15 cellular contexts compared by ENCODE assay signal in the genomic region with DNA sequence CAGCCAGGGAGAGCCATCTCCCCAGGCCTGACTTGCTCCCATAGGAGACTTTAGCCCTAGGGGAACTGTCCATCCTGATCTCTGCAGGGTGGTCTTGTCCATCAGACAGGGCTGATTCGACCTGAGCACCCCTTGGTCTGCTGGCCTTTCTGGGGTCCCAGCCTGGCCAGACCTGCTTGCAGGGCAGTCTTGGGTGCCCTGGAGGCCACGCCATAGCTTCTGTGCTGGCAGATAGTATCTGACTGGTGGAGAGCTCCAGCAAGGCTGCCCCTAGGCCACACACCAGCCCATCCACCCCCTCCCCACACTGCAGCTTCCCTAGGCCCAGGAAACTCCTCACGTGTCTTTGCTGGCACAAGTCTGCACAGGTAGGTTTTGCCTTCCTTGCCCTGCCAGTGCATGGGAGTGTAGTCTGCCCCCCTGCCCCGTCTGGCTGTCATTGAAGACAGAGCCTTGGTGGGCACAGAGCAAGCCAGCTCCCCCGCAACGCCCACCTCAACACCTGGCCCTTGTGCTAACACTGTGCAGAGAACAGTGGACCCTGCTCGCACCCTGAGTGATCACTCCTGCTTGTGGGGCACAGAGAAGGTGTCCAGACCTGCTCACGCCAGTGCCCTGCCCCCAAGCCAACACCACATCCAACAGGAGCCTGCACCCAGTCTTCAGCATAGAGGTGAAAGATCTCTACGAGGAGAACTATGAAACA. TPM values are rescaled to one million over a fixed set of nuclear protein-coding genes. Genes with fewer than 3 reads are reported as not detected.
DNase-seq lines count a peak whose midpoint lies in the region; ATAC-seq, FAIRE-seq and TF ChIP-seq lines count a peak whose summit lies in the region.
"Had no signal": no experiment of that assay in that cellular context is flagged by ENCODE, and none has a peak within 500 bp of the region (broad histone marks: within the 10 kb centered on the region; RNA-seq: fewer than 3 reads in every experiment).

No MANE protein-coding gene starts in this region.

- H3K4me3 ChIP-seq in H1 (ENCODE audit: extremely low read depth in 1 of 4, insufficient read depth in 2 of 4, low read depth in 3 of 4, low read length in 4 of 4), result no peak overlapping the region
- no peak overlapping the region for H3K4me3 ChIP-seq in HepG2 (replicated peaks in 1 of 3; ENCODE audit: insufficient read depth in 1 of 3, low read depth in 2 of 3, low read length in 3 of 3)

- intact Hi-C loops in HepG2 (cut with micrococcal nuclease; ENCODE audit: unreplicated experiment), result loop anchor here (5.0 kb wide), 1 partner anchor 358 kb away; no protein-coding TSS in a partner anchor

- no CpG with 5 or more reads among the region's 9 CpGs for WGBS in H9 (ENCODE audit: extremely low coverage, insufficient read length, low lambda C conversion rate)
- 87% methylated on average over 9 of the region's 9 CpGs; no CpG with 5 or more reads in 1 of the 2 experiments for WGBS in H1 (ENCODE audit: extremely low coverage in 1 of 2, insufficient coverage in 1 of 2, insufficient read length in 1 of 2, insufficient replicate concordance in 2 of 2, low coverage in 1 of 2, low lambda C conversion rate in 2 of 2, missing lambda C conversion rate in 1 of 2), 2 experiments
- WGBS in HepG2 (ENCODE audit: low lambda C conversion rate), result 5% methylated on average over 5 of the region's 9 CpGs

- H3K14ac ChIP-seq in H9 (ENCODE audit: insufficient read depth, low read length), result no peak overlapping the region
- H3K14ac ChIP-seq in H1 (ENCODE audit: insufficient read length), result no peak overlapping the region

- H3K27me3 ChIP-seq in H9 (ENCODE audit: insufficient read depth, low read length) (no peaks in the 10 kb centered on the region), H1 (replicated peaks in 1 of 4; ENCODE audit: control insufficient read depth in 3 of 4, extremely low read depth in 1 of 4, insufficient read depth in 3 of 4, low read length in 3 of 4) (no peaks in the 10 kb centered on the region), HepG2 (ENCODE audit: control insufficient read depth in 1 of 2, insufficient read depth in 2 of 2, low read length in 2 of 2) (no peaks in the 10 kb centered on the region)

- no peak overlapping the region for H3T11ph ChIP-seq in H9 (ENCODE audit: low read length)

- H3K79me1 ChIP-seq in H9 (ENCODE audit: insufficient read depth, low read depth, low read length, poor library complexity, severe bottlenecking) (no peaks in the 10 kb centered on the region), H1 (ENCODE audit: low read depth, low read length) (no peaks in the 10 kb centered on the region)

- H3K36me3 ChIP-seq in H1 (ENCODE audit: control insufficient read depth in 2 of 4, insufficient read depth in 4 of 4, low read length in 3 of 4) (peaks cover 5 to 53% (median 37%) of the 10 kb centered on the region in 4 experiments), HepG2 (replicated peaks in 1 of 2; ENCODE audit: control insufficient read depth in 1 of 2, insufficient read depth in 2 of 2, low read length in 2 of 2) (no peaks in the 10 kb centered on the region)

- H2BK12ac ChIP-seq in H9 (ENCODE audit: insufficient read length, low read depth, low read length), result no peak overlapping the region
- H2BK12ac ChIP-seq in H1 (ENCODE audit: low read depth, low read length), result no peak overlapping the region

- CTCF ChIA-PET in H1 (lab: Charles Lee; ENCODE audit: partially characterized antibody), result interaction anchor here (0.7 to 5.8 kb wide), 10 partner anchors 9 to 382 kb away, joined by 3 to 72 read pairs (median 6); no protein-coding TSS in a partner anchor
- CTCF ChIA-PET in HepG2 (lab: Yijun Ruan, JAX; ENCODE audit: low intra/inter-chr PET ratio, low total read pairs), result no interaction called here

- peaks cover 16 to 48% of the 10 kb centered on the region in 2 experiments; a peak in 4 of 5 replicates for H3K9me3 Mint-ChIP-seq in H9
- H3K9me3 Mint-ChIP-seq in stimulated activated effector memory CD8-positive, alpha-beta T cell treated with anti-CD3 and anti-CD28 coated beads, Interleukin-12 subunit alpha, Interleukin-12 subunit beta, amount 100 ng/mL, for 72 hours, result peaks cover 2% of the 10 kb centered on the region

- H3K27ac ChIP-seq in H9 (ENCODE audit: insufficient read length, low read depth, low read length) (no peak overlapping the region), H1 (ENCODE audit: low read depth, low read length) (no peak overlapping the region), HepG2 (ENCODE audit: extremely low read length, insufficient read depth, low read length) (no peak overlapping the region)

- TF ChIP-seq POLR2A in H1 (IDR thresholded peaks at IDR 0.05; ENCODE audit: control extremely low read depth in 1 of 2, low read depth in 2 of 2, low read length in 2 of 2), result peak; percentile 55 to 98
- TF ChIP-seq POLR2A in HepG2 (IDR thresholded peaks at IDR 0.05; ENCODE audit: insufficient read depth in 1 of 2, low read depth in 2 of 2, low read length in 2 of 2), result no peak

- H2AFZ ChIP-seq in H9 (ENCODE audit: low read length) (no peak overlapping the region), H1 (ENCODE audit: low read length) (no peak overlapping the region), HepG2 (ENCODE audit: low read length) (no peak overlapping the region)

- H3K23me2 ChIP-seq in H9 (ENCODE audit: insufficient read length, low read depth, low read length, poor library complexity, severe bottlenecking) (no peaks in the 10 kb centered on the region), H1 (ENCODE audit: low read depth, low read length) (no peaks in the 10 kb centered on the region)

- POLR2A ChIA-PET in H1 (lab: Charles Lee; ENCODE audit: partially characterized antibody), result interaction anchor here (0.8 to 3.3 kb wide), 12 partner anchors 9 to 239 kb away, joined by 3 to 14 read pairs (median 3); partner anchors contain the start of gene CCN2
- POLR2A ChIA-PET in HepG2 (lab: Yijun Ruan, JAX), result no interaction called here

- no peak overlapping the region for H3K27ac Mint-ChIP-seq in H9
- H3K27ac Mint-ChIP-seq in stimulated activated effector memory CD8-positive, alpha-beta T cell treated with anti-CD3 and anti-CD28 coated beads, Interleukin-12 subunit alpha, Interleukin-12 subunit beta, amount 100 ng/mL, for 72 hours, result no peak overlapping the region
- H3K27ac Mint-ChIP-seq: B cell; CD14-positive monocyte; CD8-positive, alpha-beta T cell had no signal

- FAIRE-seq in H1 (lab: Jason Lieb, UNC), result no peak
- FAIRE-seq in HepG2 (lab: Jason Lieb, UNC), result no peak
- FAIRE-seq: A204.1 had no signal

- H4K5ac ChIP-seq in H9 (ENCODE audit: insufficient read length, low read depth, low read length), result no peak overlapping the region
- no peak overlapping the region for H4K5ac ChIP-seq in H1 (ENCODE audit: insufficient read length, low read depth, low read length)

- H3K4me1 Mint-ChIP-seq in H9, result peaks cover 0 to 5% of the 10 kb centered on the region in 2 experiments; a peak in 1 of 4 replicates
- peaks cover 14% of the 10 kb centered on the region for H3K4me1 Mint-ChIP-seq in stimulated activated effector memory CD8-positive, alpha-beta T cell treated with anti-CD3 and anti-CD28 coated beads, Interleukin-12 subunit alpha, Interleukin-12 subunit beta, amount 100 ng/mL, for 72 hours

- peaks cover 42 to 69% (median 62%) of the 10 kb centered on the region in 3 experiments for H3K36me3 Mint-ChIP-seq in H9 (ENCODE audit: insufficient read depth in 1 of 3, low read depth in 3 of 3)
- H3K36me3 Mint-ChIP-seq in stimulated activated effector memory CD8-positive, alpha-beta T cell treated with anti-CD3 and anti-CD28 coated beads, Interleukin-12 subunit alpha, Interleukin-12 subunit beta, amount 100 ng/mL, for 72 hours, result no peaks in the 10 kb centered on the region
- H3K36me3 Mint-ChIP-seq: CD14-positive monocyte; CD8-positive, alpha-beta T cell had no signal

- no peak overlapping the region for H3K18ac ChIP-seq in H9 (ENCODE audit: insufficient read length, low read depth, low read length)
- H3K18ac ChIP-seq in H1 (ENCODE audit: extremely low read depth, low read length), result no peak overlapping the region

- H4K8ac ChIP-seq in H9 (replicated peaks; ENCODE audit: insufficient read length, low read depth, low read length) (no peak overlapping the region), H1 (ENCODE audit: extremely low read depth, insufficient read depth, low read length) (no peak overlapping the region; the same call in 1 of the 2 replicates)

- TF ChIP-seq RAD21 in H1 (IDR thresholded peaks at IDR 0.05 in 1 of 2, conservative IDR thresholded peaks at IDR 0.05 in 1 of 2; ENCODE audit: low read depth in 2 of 2, low read length in 2 of 2) (no peak), HepG2 (CRISPR knock-in tag; IDR thresholded peaks at IDR 0.05) (no peak)

- no peak overlapping the region for H4K91ac ChIP-seq in H9 (ENCODE audit: insufficient read length, low read depth, low read length)
- no peak overlapping the region for H4K91ac ChIP-seq in H1 (replicated peaks; ENCODE audit: insufficient read length, low read length)

- no peak overlapping the region for H3K23ac ChIP-seq in H9 (ENCODE audit: insufficient read length, low read depth, low read length)
- H3K23ac ChIP-seq in H1 (ENCODE audit: insufficient read length), result no peak overlapping the region

- H3K4me2 ChIP-seq in H9 (ENCODE audit: insufficient read depth, insufficient read length, low read length), result no peak overlapping the region
- H3K4me2 ChIP-seq in H1 (ENCODE audit: insufficient read depth in 1 of 2, low read depth in 2 of 2, low read length in 2 of 2), result no peak overlapping the region
- H3K4me2 ChIP-seq in HepG2 (ENCODE audit: low read depth, low read length), result no peak overlapping the region

- H2AK5ac ChIP-seq in H9 (ENCODE audit: insufficient read length, low read length), result no peak overlapping the region
- H2AK5ac ChIP-seq in H1 (ENCODE audit: low read depth, low read length), result no peak overlapping the region

- H2BK15ac ChIP-seq in H9 (ENCODE audit: low read depth, low read length) (no peak overlapping the region), H1 (ENCODE audit: low read length) (no peak overlapping the region)

- H3K27me3 Mint-ChIP-seq in H9 (ENCODE audit: low read depth), result peaks cover 1% of the 10 kb centered on the region; the same call in 1 of the 2 replicates

- H2BK120ac ChIP-seq in H9 (ENCODE audit: low read depth, low read length, poor library complexity, severe bottlenecking) (no peak overlapping the region), H1 (replicated peaks; ENCODE audit: low read depth, low read length) (no peak overlapping the region)

- TF ChIP-seq EP300 in H1 (IDR thresholded peaks at IDR 0.05; ENCODE audit: borderline replicate concordance in 1 of 2, low read depth in 2 of 2, low read length in 2 of 2) (no peak), HepG2 (IDR thresholded peaks at IDR 0.05; ENCODE audit: low read depth in 2 of 2, low read length in 2 of 2) (no peak), HepG2 (CRISPR knock-in tag; IDR thresholded peaks at IDR 0.05; ENCODE audit: borderline replicate concordance) (no peak)

- H3K9ac ChIP-seq in H9 (ENCODE audit: extremely low read depth, insufficient read length, low read length), result no peak overlapping the region
- no peak overlapping the region for H3K9ac ChIP-seq in H1 (replicated peaks in 1 of 4; ENCODE audit: extremely low read depth in 1 of 4, low read depth in 3 of 4, low read length in 3 of 4)
- no peak overlapping the region for H3K9ac ChIP-seq in HepG2 (ENCODE audit: insufficient read depth, low read depth, low read length)

- H3K4ac ChIP-seq in H9 (ENCODE audit: low read depth, low read length), result no peak overlapping the region
- H3K4ac ChIP-seq in H1 (replicated peaks; ENCODE audit: insufficient read length, low read depth, low read length), result no peak overlapping the region

- H3K56ac ChIP-seq in H9 (ENCODE audit: insufficient read length, low read depth, low read length) (no peak overlapping the region), H1 (replicated peaks; ENCODE audit: insufficient read length, low read depth, low read length) (no peak overlapping the region)

- H3K4me3 Mint-ChIP-seq in H9, result peak overlapping the region in 1 of 2 experiments; percentile 10; a peak in 1 of 5 replicates
- no peak overlapping the region for H3K4me3 Mint-ChIP-seq in stimulated activated effector memory CD8-positive, alpha-beta T cell treated with anti-CD3 and anti-CD28 coated beads, Interleukin-12 subunit alpha, Interleukin-12 subunit beta, amount 100 ng/mL, for 72 hours
- H3K4me3 Mint-ChIP-seq: B cell; CD8-positive, alpha-beta T cell had no signal

- H3K79me2 ChIP-seq in H9 (ENCODE audit: insufficient read depth, low read length) (no peaks in the 10 kb centered on the region), H1 (ENCODE audit: control insufficient read depth in 1 of 2, insufficient read depth in 2 of 2, low read length in 2 of 2) (0 out of 4 replicates have a peak, but pooled peaks cover 0 to under 1% of the 10 kb centered on the region in 2 experiments), HepG2 (ENCODE audit: insufficient read depth, low read length) (no peaks in the 10 kb centered on the region)

- peaks cover 15% of the 10 kb centered on the region for H3K9me3 ChIP-seq in H9 (ENCODE audit: control insufficient read depth, low read depth, low read length)
- H3K9me3 ChIP-seq in H1 (ENCODE audit: insufficient read depth in 2 of 2, low read depth in 1 of 2, low read length in 1 of 2), result peaks cover 25 to 32% of the 10 kb centered on the region in 2 experiments
- H3K9me3 ChIP-seq in HepG2 (ENCODE audit: low read length), result peaks cover 5% of the 10 kb centered on the region
- H3K9me3 ChIP-seq: Caco-2 had no signal

- no peak overlapping the region for H2BK5ac ChIP-seq in H9 (ENCODE audit: insufficient read length, low read length)
- H2BK5ac ChIP-seq in H1 (ENCODE audit: low read depth, low read length), result no peak overlapping the region

- peaks cover 3% of the 10 kb centered on the region; the same call in 1 of the 2 replicates for H3K4me1 ChIP-seq in H9 (ENCODE audit: insufficient read depth, low read length)
- no peaks in the 10 kb centered on the region for H3K4me1 ChIP-seq in H1 (replicated peaks in 1 of 4; ENCODE audit: control insufficient read depth in 3 of 4, insufficient read depth in 4 of 4, low read length in 3 of 4)
- peaks cover 23% of the 10 kb centered on the region; the same call in 1 of the 2 replicates for H3K4me1 ChIP-seq in HepG2 (ENCODE audit: insufficient read depth, low read length)
- H3K4me1 ChIP-seq: Caco-2 had no signal

- peak; percentile 72 for DNase-seq in H9
- peak in 1 of 2 experiments; percentile 64 for DNase-seq in H1 (ENCODE audit: low read depth in 1 of 2, low spot score in 2 of 2)
- DNase-seq in HepG2 (ENCODE audit: low spot score), result no peak
- no peak for DNase-seq in GM13977 (ENCODE audit: low spot score)
- no peak for DNase-seq in NCI-H2196 treated with DMSO at 0.1 percent for 48 hours (lab: John Stamatoyannopoulos, UW; ENCODE audit: unreplicated experiment)
- DNase-seq in stimulated activated effector memory CD8-positive, alpha-beta T cell treated with anti-CD3 and anti-CD28 coated beads, Interleukin-12 subunit alpha, Interleukin-12 subunit beta, amount 100 ng/mL, for 72 hours (ENCODE audit: low spot score in 2 of 2), result no peak
- DNase-seq: Caco-2; CD8-positive, alpha-beta T cell; DND-41; GF-D8; H7 had no signal

- ATAC-seq in HepG2, result no peak
- ATAC-seq in stimulated activated effector memory CD8-positive, alpha-beta T cell treated with anti-CD3 and anti-CD28 coated beads, Interleukin-12 subunit alpha, Interleukin-12 subunit beta, amount 100 ng/mL, for 72 hours, result no peak
- ATAC-seq in HG02885 (IDR thresholded peaks at IDR 0.05; ENCODE audit: poor library complexity, unreplicated experiment), result no peak
- ATAC-seq: CD8-positive, alpha-beta T cell had no signal

- no TSS peak for BruUV-seq in HepG2 (replicated peaks; lab: Mats Ljungman, UMichigan)

- no peak for TF ChIP-seq CTCF in H9 (conservative IDR thresholded peaks at IDR 0.05)
- no peak for TF ChIP-seq CTCF in H1 (IDR thresholded peaks at IDR 0.05; ENCODE audit: control extremely low read depth in 1 of 3, insufficient read depth in 1 of 3, low read depth in 1 of 3, low read length in 3 of 3)
- no peak for TF ChIP-seq CTCF in HepG2 (CRISPR knock-in tag; IDR thresholded peaks at IDR 0.05)
- TF ChIP-seq CTCF in GM13977 (IDR thresholded peaks at IDR 0.05; ENCODE audit: extremely low read depth, insufficient read depth, missing control alignments), result no peak

- H2BK20ac ChIP-seq in H9 (ENCODE audit: low read depth, low read length, poor library complexity, severe bottlenecking), result no peak overlapping the region
- no peak overlapping the region for H2BK20ac ChIP-seq in H1 (ENCODE audit: low read length)

- in situ Hi-C loops in HepG2 (cut with HindIII; ENCODE audit: extremely low pct_ligation_motif_present, low pct_unique_long_range_greater_than_20kb) (loop anchor here (5.0 kb wide), 1 partner anchor 378 kb away; no protein-coding TSS in a partner anchor), GM13977 (cut with MboI; ENCODE audit: low pct_unique_long_range_greater_than_20kb, low sequenced_read_pairs, unreplicated experiment) (loop anchor here (10.0 kb wide), 1 partner anchor 224 kb away; no protein-coding TSS in a partner anchor)

- H4K20me1 ChIP-seq in H9 (ENCODE audit: control insufficient read depth, insufficient read depth, insufficient read length) (no peaks in the 10 kb centered on the region), H1 (replicated peaks in 1 of 2; ENCODE audit: control insufficient read depth in 1 of 2, insufficient read depth in 2 of 2, low read length in 2 of 2) (peaks cover 0 to 8% of the 10 kb centered on the region in 2 experiments), HepG2 (ENCODE audit: insufficient read depth, low read length) (no peaks in the 10 kb centered on the region)

RNA-seq across cellular contexts. Expression of gene CCN2, which starts 32.4 kb away (rescaled TPM):
- 44.1 and 44.4 TPM in 2 replicates for total RNA-seq in H9 (2021)
- 105 and 107 TPM in 2 replicates for total RNA-seq in H1 (2021; fragmentation: NEBNext Ultra II Directional; extraction: Animal tissue kit (Norgen Biotek cat#: 25700))
- polyA plus RNA-seq in H1 (2011; rRNA removed), result 25.0 and 47.5 TPM in 2 replicates
- 41.2 TPM for polyA plus RNA-seq in H1 (2011; cell fraction: cytosol; rRNA removed)
- polyA plus RNA-seq in H1 (2011; cell fraction: nucleus; rRNA removed), result 63.0 TPM
- polyA plus RNA-seq in H1 (2012, experiment 1 of 2), result 45.9 to 78.2 TPM (median 57.8 TPM) in 4 replicates
- 40.3 TPM for polyA plus RNA-seq in H1 (2012, experiment 2 of 2)
- 74.6 TPM for polyA plus RNA-seq in H1 (2013, experiment 1 of 2)
- 92.4 TPM for polyA plus RNA-seq in H1 (2013, experiment 2 of 2)
- 15.8 and 28.5 TPM in 2 replicates for polyA minus RNA-seq in H1 (2011; rRNA and poly(A)+ RNA removed)
- 40.0 TPM for polyA minus RNA-seq in H1 (2011; cell fraction: cytosol; rRNA and poly(A)+ RNA removed)
- polyA minus RNA-seq in H1 (2011; cell fraction: nucleus; rRNA and poly(A)+ RNA removed), result 69.8 TPM
- total RNA-seq in HepG2 (2016; rRNA removed; fragmentation: Illumina TruSeq; extraction: Trizol), result 29.6 and 34.7 TPM in 2 replicates
- total RNA-seq in HepG2 (2016; cell fraction: cytosol; rRNA removed; fragmentation: Illumina TruSeq; extraction: Trizol; ENCODE audit: low read depth), result 7.2 and 7.8 TPM in 2 replicates
- total RNA-seq in HepG2 (2016; cell fraction: insoluble cytoplasmic fraction; rRNA removed; fragmentation: Illumina TruSeq; extraction: Trizol), result 27.0 and 36.5 TPM in 2 replicates
- 29.3 and 34.9 TPM in 2 replicates for total RNA-seq in HepG2 (2016; cell fraction: membrane; rRNA removed; fragmentation: Illumina TruSeq; extraction: Trizol)
- 91.2 and 104 TPM in 2 replicates for total RNA-seq in HepG2 (2016; cell fraction: nucleus; rRNA removed; fragmentation: Illumina TruSeq; extraction: Trizol)
- polyA plus RNA-seq in HepG2 (2011; rRNA removed), result 316 and 375 TPM in 2 replicates
- polyA plus RNA-seq in HepG2 (2011; cell fraction: cytosol; rRNA removed), result 191 and 283 TPM in 2 replicates
- 458 and 601 TPM in 2 replicates for polyA plus RNA-seq in HepG2 (2011; cell fraction: nucleus; rRNA removed)
- 765 and 789 TPM in 2 replicates for polyA plus RNA-seq in HepG2 (2012)
- 7.8 and 8.0 TPM in 2 replicates for polyA plus RNA-seq in HepG2 (2016; cell fraction: cytosol; fragmentation: Illumina TruSeq; extraction: Trizol; ENCODE audit: low read depth)
- polyA plus RNA-seq in HepG2 (2016; cell fraction: insoluble cytoplasmic fraction; fragmentation: Illumina TruSeq; extraction: Trizol; ENCODE audit: low read depth), result 36.0 and 46.4 TPM in 2 replicates
- polyA plus RNA-seq in HepG2 (2016; cell fraction: membrane; fragmentation: Illumina TruSeq; extraction: Trizol; ENCODE audit: low read depth), result 18.5 and 20.3 TPM in 2 replicates
- polyA plus RNA-seq in HepG2 (2016; cell fraction: nucleus; fragmentation: Illumina TruSeq; extraction: Trizol; ENCODE audit: insufficient read depth, low read depth), result 252 and 258 TPM in 2 replicates
- polyA minus RNA-seq in HepG2 (2011; rRNA and poly(A)+ RNA removed; ENCODE audit: low replicate concordance), result 0.21 and 276 TPM in 2 replicates
- polyA minus RNA-seq in HepG2 (2011; cell fraction: cytosol; rRNA and poly(A)+ RNA removed), result 404 and 475 TPM in 2 replicates
- 171 and 228 TPM in 2 replicates for polyA minus RNA-seq in HepG2 (2011; cell fraction: nucleus; rRNA and poly(A)+ RNA removed)
- polyA plus RNA-seq: CD14-positive monocyte had no signal

Comparison
In these comparisons a context has a peak if more than half of its experiments do, and no peak if none do; other contexts are left out.
1. POLR2A ChIP-seq: peak in H1 (2 of 2); none in HepG2 (0 of 2).